In genomic region chr20:54335299-54335698, GRCh38 we compare ENCODE assay signal across 19 cellular contexts.
DNase-seq lines count a peak whose midpoint lies in the region; ATAC-seq and TF ChIP-seq lines count a peak whose summit lies in the region.
"Had no signal": no experiment of that assay in that cellular context is flagged by ENCODE, and none has a peak within 500 bp of the region (broad histone marks: within the 10 kb centered on the region; RNA-seq: fewer than 3 reads in every experiment).

No MANE protein-coding gene starts in this region.

- POLR2A ChIA-PET in SK-N-SH (lab: Yijun Ruan, JAX) = no interaction called here

- no peaks in the 10 kb centered on the region for H3K9me3 ChIP-seq in GM23248 (ENCODE audit: low read depth)
- no peaks in the 10 kb centered on the region for H3K9me3 ChIP-seq in SK-N-SH
- H3K9me3 ChIP-seq in sigmoid colon = no peaks in the 10 kb centered on the region
- H3K9me3 ChIP-seq: MG63 had no signal

- H3K9me2 ChIP-seq in GM23248 (ENCODE audit: insufficient read depth) (peaks cover 6% of the 10 kb centered on the region; the same call in 1 of the 2 replicates), SK-N-SH (no peaks in the 10 kb centered on the region)

- CTCF ChIA-PET in SK-N-SH (lab: Yijun Ruan, JAX) = no interaction called here

- H3K4me3 ChIP-seq in GM23248 (no peak overlapping the region), SK-N-SH (ENCODE audit: low read depth in 2 of 2, low read length in 1 of 2) (no peak overlapping the region), sigmoid colon (no peak overlapping the region)
- H3K4me3 ChIP-seq: GM23338, MG63, SK-N-MC had no signal

- peak in 1 of 2 experiments; percentile 73; a peak in 1 of 4 replicates for TF ChIP-seq EP300 in SK-N-SH (IDR thresholded peaks at IDR 0.05; ENCODE audit: borderline replicate concordance in 1 of 2, low read depth in 1 of 2, low read length in 1 of 2)
- no peak for TF ChIP-seq EP300 in sigmoid colon (IDR thresholded peaks at IDR 0.05)

- no peak overlapping the region for H3K4me2 ChIP-seq in GM23248 (ENCODE audit: unreplicated experiment)
- peak overlapping the region; percentile 23; the same call in 1 of the 2 replicates for H3K4me2 ChIP-seq in SK-N-SH
- H3K4me2 ChIP-seq: GM23338, KMS-11 had no signal

- DNase-seq in GM23248 (peak; percentile 59), SK-N-SH (no peak), dedifferentiated amniotic fluid mesenchymal stem cell (ENCODE audit: extremely low spot score) (peak; percentile 23), putamen (ENCODE audit: low spot score) (peak; percentile 12), DMS114 treated with DMSO at 0.1 percent for 48 hours (lab: John Stamatoyannopoulos, UW; ENCODE audit: unreplicated experiment) (no peak), sigmoid colon (no peak)
- DNase-seq: COR-L47, DMS153, EL, MG63, NCI-H1092 treated with DMSO at 0.1 percent for 48 hours, NCI-H2081 treated with DMSO at 0.1 percent for 48 hours, NCI-H510A, NCI-H82, Right ventricle myocardium superior had no signal

- intact Hi-C loops in sigmoid colon (cut with DNase I) = no loop called here

- WGBS in GM23248 (ENCODE audit: low coverage in 1 of 2, low lambda C conversion rate in 2 of 2, missing lambda C conversion rate in 2 of 2), 2 experiments = 51 to 54% methylated on average over 2 of the region's 2 CpGs
- 9% methylated on average over 2 of the region's 2 CpGs for WGBS in SK-N-SH (ENCODE audit: low lambda C conversion rate)
- WGBS in sigmoid colon, 2 donors = 89 to 93% methylated on average over 2 of the region's 2 CpGs

- TF ChIP-seq POLR2A in sigmoid colon (IDR thresholded peaks at IDR 0.05) = no peak

- H3K36me3 ChIP-seq in GM23248 (ENCODE audit: low read depth) (no peaks in the 10 kb centered on the region), SK-N-SH (replicated peaks in 1 of 2; ENCODE audit: control insufficient read depth in 1 of 2, insufficient read depth in 2 of 2, low read length in 1 of 2) (no peaks in the 10 kb centered on the region), sigmoid colon (no peaks in the 10 kb centered on the region)
- H3K36me3 ChIP-seq: MG63 had no signal

- no peak for TF ChIP-seq RAD21 in SK-N-SH (IDR thresholded peaks at IDR 0.05; ENCODE audit: low read length)

- H3K79me2 ChIP-seq in GM23248 (ENCODE audit: insufficient read depth) = no peaks in the 10 kb centered on the region
- 0 out of 2 replicates have a peak, but pooled peaks cover 5% of the 10 kb centered on the region for H3K79me2 ChIP-seq in SK-N-SH (ENCODE audit: insufficient read depth)

- H3K27me3 ChIP-seq in GM23248 (replicated peaks; ENCODE audit: insufficient read depth) (no peaks in the 10 kb centered on the region), SK-N-SH (ENCODE audit: insufficient read depth) (no peaks in the 10 kb centered on the region), sigmoid colon (no peaks in the 10 kb centered on the region)
- H3K27me3 ChIP-seq: MG63 had no signal

- no peak for ATAC-seq in HG02938 (IDR thresholded peaks at IDR 0.05; ENCODE audit: unreplicated experiment)
- ATAC-seq: GM23338 had no signal

- in situ Hi-C loops in GM23248 (cut with MboI) = no loop called here

- H3F3A ChIP-seq in GM23248 (ENCODE audit: insufficient read depth) (peaks cover 4% of the 10 kb centered on the region), SK-N-SH (replicated peaks; ENCODE audit: insufficient read depth) (peaks cover 29% of the 10 kb centered on the region)

- H4K20me1 ChIP-seq in GM23248 (ENCODE audit: insufficient read depth) = no peaks in the 10 kb centered on the region
- no peaks in the 10 kb centered on the region for H4K20me1 ChIP-seq in SK-N-SH (ENCODE audit: insufficient read depth)

- TF ChIP-seq CTCF in SK-N-SH (IDR thresholded peaks at IDR 0.05) (no peak), sigmoid colon (IDR thresholded peaks at IDR 0.05) (no peak)

- H3K4me1 ChIP-seq in GM23248 (ENCODE audit: insufficient read depth) (peaks cover 13% of the 10 kb centered on the region), SK-N-SH (ENCODE audit: control insufficient read depth in 1 of 2, insufficient read depth in 2 of 2, low read depth in 1 of 2, low read length in 1 of 2) (peaks cover 0 to 16% of the 10 kb centered on the region in 2 experiments; a peak in 1 of 4 replicates), sigmoid colon (peaks cover 0 to 5% (median 2%) of the 10 kb centered on the region in 4 donors)

- H3K9ac ChIP-seq in GM23248 (no peak overlapping the region), SK-N-SH (no peak overlapping the region)
- H3K9ac ChIP-seq: KMS-11 had no signal

- H2AFZ ChIP-seq in GM23248 = no peak overlapping the region
- H2AFZ ChIP-seq in SK-N-SH (ENCODE audit: low read depth) = no peak overlapping the region
- H2AFZ ChIP-seq: GM23338 had no signal

- H3K27ac ChIP-seq in GM23248 = no peak overlapping the region
- H3K27ac ChIP-seq in SK-N-SH (ENCODE audit: low read depth in 2 of 2, low read length in 1 of 2) = peak overlapping the region in 1 of 2 experiments; percentile 72; a peak in 2 of 4 replicates
- H3K27ac ChIP-seq in sigmoid colon = no peak overlapping the region
- H3K27ac ChIP-seq: KMS-11, SK-N-MC had no signal

TF ChIP-seq in SK-N-SH, 30 proteins besides CTCF, POLR2A, EP300 and RAD21:
- peak; percentile 45; the same call in 1 of the 2 replicates for TF ChIP-seq TCF12 (IDR thresholded peaks at IDR 0.05)
- TF ChIP-seq YY1 (IDR thresholded peaks at IDR 0.05; ENCODE audit: low read depth) = no peak
- peak; percentile 76 for TF ChIP-seq JUND (IDR thresholded peaks at IDR 0.05)
- TF ChIP-seq PBX3 (IDR thresholded peaks at IDR 0.05) = peak; percentile 81
- TF ChIP-seq FOSL2 (IDR thresholded peaks at IDR 0.05; ENCODE audit: borderline replicate concordance, low read depth) = peak; percentile 84
- TF ChIP-seq NFIC (IDR thresholded peaks at IDR 0.05; ENCODE audit: borderline replicate concordance) = peak; percentile 38; the same call in 1 of the 2 replicates
- TF ChIP-seq TEAD4 (IDR thresholded peaks at IDR 0.05; ENCODE audit: borderline replicate concordance, insufficient read depth) = no peak

Comparison
In these comparisons a context has a peak if more than half of its experiments do, and no peak if none do; other contexts are left out.
1. DNase-seq: peak in GM23248 (single experiment), dedifferentiated amniotic fluid mesenchymal stem cell (single experiment) and putamen (single experiment); none in SK-N-SH (single experiment), DMS114 treated with DMSO at 0.1 percent for 48 hours (single experiment) and sigmoid colon (single experiment).